ENCODE assay signal across 16 cellular contexts in the genomic region with DNA sequence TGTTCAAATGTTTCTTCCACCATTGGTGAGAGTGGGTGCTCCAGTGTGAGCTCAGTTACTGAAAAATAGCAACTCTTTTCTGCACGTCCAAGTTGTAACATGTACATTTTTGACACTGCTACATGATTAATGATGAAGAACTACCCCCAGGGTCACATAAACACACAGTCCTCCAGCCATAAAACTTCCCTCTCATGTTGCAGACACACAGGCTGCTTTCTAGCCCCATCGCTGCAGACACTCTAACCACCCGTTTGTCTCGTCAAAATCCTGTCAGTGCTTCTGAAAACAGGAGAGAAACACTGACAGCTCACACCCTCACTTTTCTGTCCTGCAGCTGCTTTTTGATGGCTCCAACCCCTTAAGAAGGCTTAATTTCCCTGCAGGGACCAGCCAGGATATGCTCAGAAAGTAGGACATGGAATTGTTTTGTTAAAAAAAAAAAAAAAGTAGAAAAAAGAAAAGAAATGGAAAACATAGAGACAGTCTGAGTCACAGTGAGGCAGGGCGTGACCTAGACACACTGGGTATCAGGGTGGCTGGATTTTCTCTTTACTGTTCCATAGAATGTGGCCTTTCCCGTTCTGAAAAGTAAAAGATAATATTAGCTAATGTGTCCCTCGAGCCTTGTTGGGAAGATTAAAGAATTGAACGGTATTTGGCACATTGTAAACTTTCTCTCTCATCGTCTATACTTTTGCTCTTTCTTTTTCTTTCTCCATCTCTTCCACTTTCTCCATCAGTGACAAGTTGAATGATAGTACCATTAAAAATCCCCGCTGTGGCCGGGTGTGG. TPM values are rescaled to one million over a fixed set of nuclear protein-coding genes. Genes with fewer than 3 reads are reported as not detected.
DNase-seq lines count a peak whose midpoint lies in the region; ATAC-seq, FAIRE-seq and TF ChIP-seq lines count a peak whose summit lies in the region.
"Had no signal": no experiment of that assay in that cellular context is flagged by ENCODE, and none has a peak within 500 bp of the region (broad histone marks: within the 10 kb centered on the region; RNA-seq: fewer than 3 reads in every experiment).

No MANE protein-coding gene starts in this region.

- H3K9me2 ChIP-seq in GM23248 (ENCODE audit: insufficient read depth): no peaks in the 10 kb centered on the region

- H3K9me3 Mint-ChIP-seq in natural killer cell treated with Interleukin-12 subunit alpha and Interleukin-12 subunit beta and Interleukin-15 and Interleukin-18, amount 100 ng/mL, for 72 hours: no peaks in the 10 kb centered on the region

- H3K4me3 ChIP-seq in GM23248: no peak overlapping the region
- H3K4me3 ChIP-seq in bronchial epithelial cell (ENCODE audit: low read depth, low read length): no peak overlapping the region
- H3K4me3 ChIP-seq: pancreas had no signal

- no peaks in the 10 kb centered on the region for H3K79me2 ChIP-seq in GM23248 (ENCODE audit: insufficient read depth)

- peak overlapping the region; percentile 60 for H3K4me3 Mint-ChIP-seq in natural killer cell treated with Interleukin-12 subunit alpha and Interleukin-12 subunit beta and Interleukin-15 and Interleukin-18, amount 100 ng/mL, for 72 hours

- H3K27ac ChIP-seq in GM23248: no peak overlapping the region
- H3K27ac ChIP-seq: pancreas had no signal

- no peaks in the 10 kb centered on the region for H3F3A ChIP-seq in GM23248 (ENCODE audit: insufficient read depth)

- in situ Hi-C loops in GM23248 (cut with MboI): no loop called here

- H3K9me3 ChIP-seq in GM23248 (ENCODE audit: low read depth): no peaks in the 10 kb centered on the region
- H3K9me3 ChIP-seq: pancreas had no signal

- H3K4me1 ChIP-seq in GM23248 (ENCODE audit: insufficient read depth): no peaks in the 10 kb centered on the region
- H3K4me1 ChIP-seq: pancreas had no signal

- H2AFZ ChIP-seq in GM23248: peak overlapping the region; percentile 38; the same call in 1 of the 2 replicates

- H3K27me3 ChIP-seq in GM23248 (replicated peaks; ENCODE audit: insufficient read depth): no peaks in the 10 kb centered on the region; the same call in 1 of the 2 replicates
- no peaks in the 10 kb centered on the region for H3K27me3 ChIP-seq in bronchial epithelial cell (ENCODE audit: control insufficient read depth, insufficient read depth, low read length)
- H3K27me3 ChIP-seq: pancreas had no signal

- no peak overlapping the region for H3K9ac ChIP-seq in GM23248

- DNase-seq in GM23248 (peak; percentile 42), MV-4-11 (lab: John Stamatoyannopoulos, UW) (peak; percentile 24), bronchial epithelial cell (ENCODE audit: low read depth) (peak; percentile 32), Kasumi-1 (lab: John Stamatoyannopoulos, UW) (no peak), NCI-H1092 treated with DMSO at 0.1 percent for 48 hours (lab: John Stamatoyannopoulos, UW) (no peak), GF-D8 (lab: John Stamatoyannopoulos, UW) (no peak)
- no peak for DNase-seq in natural killer cell treated with Interleukin-12 subunit alpha and Interleukin-12 subunit beta and Interleukin-15 and Interleukin-18, amount 100 ng/mL, for 72 hours (ENCODE audit: low spot score)
- DNase-seq: NCI-H2081 treated with DMSO at 0.1 percent for 48 hours; pancreas; PC-3; stimulated activated CD4-positive, alpha-beta T cell treated with anti-CD3 and anti-CD28 coated beads, Interleukin-4, amount 100 ng/mL, for 4 hours; T1000 had no signal

- peak overlapping the region; percentile 89 for H3K27ac Mint-ChIP-seq in natural killer cell treated with Interleukin-12 subunit alpha and Interleukin-12 subunit beta and Interleukin-15 and Interleukin-18, amount 100 ng/mL, for 72 hours

- H3K36me3 ChIP-seq in GM23248 (ENCODE audit: low read depth): no peaks in the 10 kb centered on the region
- H3K36me3 ChIP-seq in bronchial epithelial cell (ENCODE audit: control insufficient read depth, insufficient read depth, low read length): no peaks in the 10 kb centered on the region
- H3K36me3 ChIP-seq: pancreas had no signal

- H3K36me3 Mint-ChIP-seq in natural killer cell treated with Interleukin-12 subunit alpha and Interleukin-12 subunit beta and Interleukin-15 and Interleukin-18, amount 100 ng/mL, for 72 hours: no peaks in the 10 kb centered on the region

- peaks cover 55 to 62% of the 10 kb centered on the region in 2 donors for H3K4me1 Mint-ChIP-seq in natural killer cell treated with Interleukin-12 subunit alpha and Interleukin-12 subunit beta and Interleukin-15 and Interleukin-18, amount 100 ng/mL, for 72 hours (ENCODE audit: low read depth in 2 of 2)

- ATAC-seq in natural killer cell treated with Interleukin-12 subunit alpha and Interleukin-12 subunit beta and Interleukin-15 and Interleukin-18, amount 100 ng/mL, for 72 hours: no peak
- ATAC-seq: pancreas, PC-3 had no signal

- no peak for FAIRE-seq in bronchial epithelial cell (lab: Jason Lieb, UNC)
- FAIRE-seq: D721Med, pancreas had no signal

- H3K27me3 Mint-ChIP-seq in natural killer cell treated with Interleukin-12 subunit alpha and Interleukin-12 subunit beta and Interleukin-15 and Interleukin-18, amount 100 ng/mL, for 72 hours: no peaks in the 10 kb centered on the region

- H4K20me1 ChIP-seq in GM23248 (ENCODE audit: insufficient read depth): no peaks in the 10 kb centered on the region

- no peak for TF ChIP-seq CTCF in bronchial epithelial cell (IDR thresholded peaks at IDR 0.05; ENCODE audit: insufficient read depth, low read length, severe bottlenecking)

- 20 to 22% methylated on average over 11 of the region's 11 CpGs for WGBS in GM23248 (ENCODE audit: low coverage in 1 of 2, low lambda C conversion rate in 2 of 2, missing lambda C conversion rate in 2 of 2), 2 experiments

- no peak overlapping the region for H3K4me2 ChIP-seq in GM23248 (ENCODE audit: unreplicated experiment)

RNA-seq across cellular contexts. Expression of a gene that starts 20.7 kb away (rescaled TPM):
- not detected in 2 replicates for total RNA-seq in GM23248 (2014; rRNA removed; shearing (Covaris generic))
- polyA plus RNA-seq in GM23248 (2016; fragmentation: Nextera tagmentation; extraction: Ambion mirVana): not detected in 2 replicates
- 0.26 TPM in 1 of 2 replicates, not detected in the other for total RNA-seq in bronchial epithelial cell
- total RNA-seq in natural killer cell treated with Interleukin-12 subunit alpha and Interleukin-12 subunit beta and Interleukin-15 and Interleukin-18, amount 100 ng/mL, for 72 hours: 100 to 1,000 TPM in 1 of 2 donors, 10 to 100 TPM in 1; 97.5 to 224 TPM
- total RNA-seq: H4, PC-3 had no signal

RNA-seq across cellular contexts. Expression of a gene that starts 29.7 kb away (rescaled TPM):
- not detected in 2 replicates for total RNA-seq in GM23248 (2014; rRNA removed; shearing (Covaris generic))
- polyA plus RNA-seq in GM23248 (2016; fragmentation: Nextera tagmentation; extraction: Ambion mirVana): not detected in 2 replicates
- 0.13 TPM in 1 of 2 replicates, not detected in the other for total RNA-seq in bronchial epithelial cell
- total RNA-seq in natural killer cell treated with Interleukin-12 subunit alpha and Interleukin-12 subunit beta and Interleukin-15 and Interleukin-18, amount 100 ng/mL, for 72 hours: 1 to 10 TPM; 1.3 to 3.5 TPM
- polyA plus RNA-seq: pancreas had no signal

RNA-seq across cellular contexts. Expression of a gene that starts 32.2 kb away (rescaled TPM):
- not detected in 2 replicates for total RNA-seq in GM23248 (2014; rRNA removed; shearing (Covaris generic))
- polyA plus RNA-seq in GM23248 (2016; fragmentation: Nextera tagmentation; extraction: Ambion mirVana): not detected in 2 replicates
- not detected in 2 replicates for total RNA-seq in bronchial epithelial cell
- total RNA-seq in natural killer cell treated with Interleukin-12 subunit alpha and Interleukin-12 subunit beta and Interleukin-15 and Interleukin-18, amount 100 ng/mL, for 72 hours: 1 to 10 TPM in 1 of 2 donors, under 1 TPM in 1; 0.81 to 2.9 TPM
- total RNA-seq: dermis microvascular lymphatic vessel endothelial cell, H4, pancreas, PC-3 had no signal
- polyA plus RNA-seq: liver, pancreas had no signal

RNA-seq across cellular contexts. Expression of a gene that starts 42.6 kb away (rescaled TPM):
- not detected in 2 replicates for total RNA-seq in GM23248 (2014; rRNA removed; shearing (Covaris generic))
- not detected in 2 replicates for polyA plus RNA-seq in GM23248 (2016; fragmentation: Nextera tagmentation; extraction: Ambion mirVana)
- total RNA-seq in bronchial epithelial cell: not detected in 2 replicates
- total RNA-seq in natural killer cell treated with Interleukin-12 subunit alpha and Interleukin-12 subunit beta and Interleukin-15 and Interleukin-18, amount 100 ng/mL, for 72 hours: not detected
- total RNA-seq: dermis microvascular lymphatic vessel endothelial cell, H4, liver, pancreas, PC-3 had no signal
- polyA plus RNA-seq: liver, pancreas had no signal

Comparison
In these comparisons a context has a peak if more than half of its experiments do, and no peak if none do; other contexts are left out.
1. DNase-seq: peak in GM23248 (single experiment), MV-4-11 (single experiment) and bronchial epithelial cell (single experiment); none in natural killer cell treated with Interleukin-12 subunit alpha and Interleukin-12 subunit beta and Interleukin-15 and Interleukin-18, amount 100 ng/mL, for 72 hours (single experiment), Kasumi-1 (0 of 2), NCI-H1092 treated with DMSO at 0.1 percent for 48 hours (single experiment) and GF-D8 (single experiment).
2. RNA of a gene that starts 20.7 kb away (total RNA-seq): 97.5 to 224 TPM in natural killer cell treated with Interleukin-12 subunit alpha and Interleukin-12 subunit beta and Interleukin-15 and Interleukin-18, amount 100 ng/mL, for 72 hours; not detected in GM23248 and 0.26 TPM in bronchial epithelial cell; every median in the first group is over 10 times any median in the second.